17 cellular contexts compared by ENCODE assay signal in genomic region chr10:91242940-91243339, GRCh38. TPM values are rescaled to one million over a fixed set of nuclear protein-coding genes. Genes with fewer than 3 reads are reported as not detected.
DNase-seq lines count a peak whose midpoint lies in the region; ATAC-seq and TF ChIP-seq lines count a peak whose summit lies in the region.
"Had no signal": no experiment of that assay in that cellular context is flagged by ENCODE, and none has a peak within 500 bp of the region (broad histone marks: within the 10 kb centered on the region; RNA-seq: fewer than 3 reads in every experiment).

No MANE protein-coding gene starts in this region.

- no peak for DNase-seq in stimulated activated naive CD8-positive, alpha-beta T cell treated with anti-CD3 and anti-CD28 coated beads, Interleukin-15, amount 100 ng/mL, for 72 hours
- no peak for DNase-seq in stimulated activated naive CD8-positive, alpha-beta T cell treated with anti-CD3 and anti-CD28 coated beads, Interleukin-15, Interleukin-2, amounts not matched to agents 100 U/mL and 50 U/mL, for 24 hours
- peak; percentile 12 for DNase-seq in GM20000 (ENCODE audit: low spot score)
- no peak for DNase-seq in activated CD8-positive, alpha-beta T cell treated with anti-CD3 and anti-CD28 coated beads, Interleukin-2, amount 10 ng/mL, durations not matched to agents 7 days and 5 days
- no peak for DNase-seq in stimulated activated naive B cell treated with anti-CD40 and anti-IgM and Interleukin-4, amounts not matched to agents 10 μg/mL and 1 μg/mL and 100 μg/mL, for 72 hours
- no peak for DNase-seq in amygdala (lab: John Stamatoyannopoulos, UW)
- no peak for DNase-seq in activated T-helper 2 cell treated with anti-CD3 and anti-CD28 coated beads, Interferon-gamma antibody, Interleukin-2, Interleukin-4, amounts not matched to agents 10 μg/mL and 5 μg/mL and 100 μg/mL, durations not matched to agents 14 hours and 24 hours and 36 hours (ENCODE audit: low spot score)
- DNase-seq in AG08396 (ENCODE audit: low spot score): no peak
- DNase-seq: DMS53, heart left ventricle, left lung, midbrain, NCI-H187 treated with DMSO at 0.1 percent for 48 hours, sigmoid colon, thyroid gland had no signal

- CTCF ChIA-PET in activated CD8-positive, alpha-beta T cell treated with anti-CD3 and anti-CD28 coated beads, Interleukin-2, amount 10 ng/mL, durations not matched to agents 7 days and 5 days (lab: Charles Lee): interaction anchor here (1.0 to 1.6 kb wide), 3 partner anchors 79 to 236 kb away, joined by 3 to 6 read pairs (median 4); no protein-coding TSS in a partner anchor

- ATAC-seq in stimulated activated naive CD8-positive, alpha-beta T cell treated with anti-CD3 and anti-CD28 coated beads, Interleukin-15, amount 100 ng/mL, for 72 hours: peak; percentile 79
- ATAC-seq in stimulated activated naive CD8-positive, alpha-beta T cell treated with anti-CD3 and anti-CD28 coated beads, Interleukin-15, Interleukin-2, amounts not matched to agents 100 U/mL and 50 U/mL, for 24 hours: no peak
- ATAC-seq in activated CD8-positive, alpha-beta T cell treated with anti-CD3 and anti-CD28 coated beads, Interleukin-2, amount 10 ng/mL, durations not matched to agents 7 days and 5 days: peak; percentile 43
- ATAC-seq in stimulated activated naive B cell treated with anti-CD40 and anti-IgM and Interleukin-4, amounts not matched to agents 10 μg/mL and 1 μg/mL and 100 μg/mL, for 72 hours (replicated peaks): no peak
- ATAC-seq: heart left ventricle, left lung, Right ventricle myocardium inferior had no signal

- TF ChIP-seq CTCF in GM20000 (IDR thresholded peaks at IDR 0.05; ENCODE audit: extremely low read depth, missing control alignments): no peak

- no peaks in the 10 kb centered on the region for H3K9me3 Mint-ChIP-seq in stimulated activated naive CD8-positive, alpha-beta T cell treated with anti-CD3 and anti-CD28 coated beads, Interleukin-15, amount 100 ng/mL, for 72 hours
- no peaks in the 10 kb centered on the region for H3K9me3 Mint-ChIP-seq in activated CD8-positive, alpha-beta T cell treated with anti-CD3 and anti-CD28 coated beads, Interleukin-2, amount 10 ng/mL, durations not matched to agents 7 days and 5 days (ENCODE audit: insufficient read depth)
- H3K9me3 Mint-ChIP-seq in stimulated activated naive B cell treated with anti-CD40 and anti-IgM and Interleukin-4, amounts not matched to agents 10 μg/mL and 1 μg/mL and 100 μg/mL, for 72 hours: no peaks in the 10 kb centered on the region
- no peaks in the 10 kb centered on the region for H3K9me3 Mint-ChIP-seq in activated T-helper 2 cell treated with anti-CD3 and anti-CD28 coated beads, Interferon-gamma antibody, Interleukin-2, Interleukin-4, amounts not matched to agents 10 μg/mL and 5 μg/mL and 100 μg/mL, durations not matched to agents 14 hours and 24 hours and 36 hours
- H3K9me3 Mint-ChIP-seq: dendritic cell treated with granulocyte-macrophage colony-stimulating factor and Interleukin-4, amounts not matched to agents 40 ng/mL and 50 ng/mL, for 4 days had no signal

- no peak overlapping the region for H3K4me3 Mint-ChIP-seq in stimulated activated naive CD8-positive, alpha-beta T cell treated with anti-CD3 and anti-CD28 coated beads, Interleukin-15, amount 100 ng/mL, for 72 hours
- H3K4me3 Mint-ChIP-seq in activated CD8-positive, alpha-beta T cell treated with anti-CD3 and anti-CD28 coated beads, Interleukin-2, amount 10 ng/mL, durations not matched to agents 7 days and 5 days: no peak overlapping the region
- no peak overlapping the region for H3K4me3 Mint-ChIP-seq in stimulated activated naive B cell treated with anti-CD40 and anti-IgM and Interleukin-4, amounts not matched to agents 10 μg/mL and 1 μg/mL and 100 μg/mL, for 72 hours
- no peak overlapping the region for H3K4me3 Mint-ChIP-seq in activated T-helper 2 cell treated with anti-CD3 and anti-CD28 coated beads, Interferon-gamma antibody, Interleukin-2, Interleukin-4, amounts not matched to agents 10 μg/mL and 5 μg/mL and 100 μg/mL, durations not matched to agents 14 hours and 24 hours and 36 hours (ENCODE audit: low read depth)
- H3K4me3 Mint-ChIP-seq: dendritic cell treated with granulocyte-macrophage colony-stimulating factor and Interleukin-4, amounts not matched to agents 40 ng/mL and 50 ng/mL, for 4 days had no signal

- POLR2A ChIA-PET in activated CD8-positive, alpha-beta T cell treated with anti-CD3 and anti-CD28 coated beads, Interleukin-2, amount 10 ng/mL, durations not matched to agents 7 days and 5 days (lab: Charles Lee): no interaction called here

- intact Hi-C loops in activated T-helper 2 cell treated with anti-CD3 and anti-CD28 coated beads, Interferon-gamma antibody, Interleukin-2, Interleukin-4, amounts not matched to agents 10 μg/mL and 5 μg/mL and 100 μg/mL, durations not matched to agents 14 hours and 24 hours and 36 hours (cut with micrococcal nuclease): no loop called here

- H3K27ac Mint-ChIP-seq in stimulated activated naive CD8-positive, alpha-beta T cell treated with anti-CD3 and anti-CD28 coated beads, Interleukin-15, amount 100 ng/mL, for 72 hours: no peak overlapping the region
- H3K27ac Mint-ChIP-seq in activated CD8-positive, alpha-beta T cell treated with anti-CD3 and anti-CD28 coated beads, Interleukin-2, amount 10 ng/mL, durations not matched to agents 7 days and 5 days: peak overlapping the region; percentile 45
- H3K27ac Mint-ChIP-seq in stimulated activated naive B cell treated with anti-CD40 and anti-IgM and Interleukin-4, amounts not matched to agents 10 μg/mL and 1 μg/mL and 100 μg/mL, for 72 hours: peak overlapping the region; percentile 20
- no peak overlapping the region for H3K27ac Mint-ChIP-seq in activated T-helper 2 cell treated with anti-CD3 and anti-CD28 coated beads, Interferon-gamma antibody, Interleukin-2, Interleukin-4, amounts not matched to agents 10 μg/mL and 5 μg/mL and 100 μg/mL, durations not matched to agents 14 hours and 24 hours and 36 hours
- H3K27ac Mint-ChIP-seq: dendritic cell treated with granulocyte-macrophage colony-stimulating factor and Interleukin-4, amounts not matched to agents 40 ng/mL and 50 ng/mL, for 4 days had no signal

- peaks cover 11% of the 10 kb centered on the region for H3K4me1 Mint-ChIP-seq in stimulated activated naive CD8-positive, alpha-beta T cell treated with anti-CD3 and anti-CD28 coated beads, Interleukin-15, amount 100 ng/mL, for 72 hours
- peaks cover 20% of the 10 kb centered on the region for H3K4me1 Mint-ChIP-seq in activated CD8-positive, alpha-beta T cell treated with anti-CD3 and anti-CD28 coated beads, Interleukin-2, amount 10 ng/mL, durations not matched to agents 7 days and 5 days (ENCODE audit: low read depth)
- H3K4me1 Mint-ChIP-seq in stimulated activated naive B cell treated with anti-CD40 and anti-IgM and Interleukin-4, amounts not matched to agents 10 μg/mL and 1 μg/mL and 100 μg/mL, for 72 hours: peaks cover 9 to 15% of the 10 kb centered on the region in 2 donors
- peaks cover 12% of the 10 kb centered on the region for H3K4me1 Mint-ChIP-seq in activated T-helper 2 cell treated with anti-CD3 and anti-CD28 coated beads, Interferon-gamma antibody, Interleukin-2, Interleukin-4, amounts not matched to agents 10 μg/mL and 5 μg/mL and 100 μg/mL, durations not matched to agents 14 hours and 24 hours and 36 hours (ENCODE audit: low read depth)

- peaks cover 11% of the 10 kb centered on the region for H3K36me3 Mint-ChIP-seq in activated CD8-positive, alpha-beta T cell treated with anti-CD3 and anti-CD28 coated beads, Interleukin-2, amount 10 ng/mL, durations not matched to agents 7 days and 5 days (ENCODE audit: low read depth)
- peaks cover 8 to 10% of the 10 kb centered on the region in 2 donors for H3K36me3 Mint-ChIP-seq in stimulated activated naive B cell treated with anti-CD40 and anti-IgM and Interleukin-4, amounts not matched to agents 10 μg/mL and 1 μg/mL and 100 μg/mL, for 72 hours
- peaks cover 4% of the 10 kb centered on the region for H3K36me3 Mint-ChIP-seq in activated T-helper 2 cell treated with anti-CD3 and anti-CD28 coated beads, Interferon-gamma antibody, Interleukin-2, Interleukin-4, amounts not matched to agents 10 μg/mL and 5 μg/mL and 100 μg/mL, durations not matched to agents 14 hours and 24 hours and 36 hours (ENCODE audit: low read depth)

- no peaks in the 10 kb centered on the region for H3K27me3 Mint-ChIP-seq in stimulated activated naive CD8-positive, alpha-beta T cell treated with anti-CD3 and anti-CD28 coated beads, Interleukin-15, amount 100 ng/mL, for 72 hours
- no peaks in the 10 kb centered on the region for H3K27me3 Mint-ChIP-seq in activated CD8-positive, alpha-beta T cell treated with anti-CD3 and anti-CD28 coated beads, Interleukin-2, amount 10 ng/mL, durations not matched to agents 7 days and 5 days (ENCODE audit: low read depth)
- no peaks in the 10 kb centered on the region for H3K27me3 Mint-ChIP-seq in stimulated activated naive B cell treated with anti-CD40 and anti-IgM and Interleukin-4, amounts not matched to agents 10 μg/mL and 1 μg/mL and 100 μg/mL, for 72 hours
- H3K27me3 Mint-ChIP-seq in activated T-helper 2 cell treated with anti-CD3 and anti-CD28 coated beads, Interferon-gamma antibody, Interleukin-2, Interleukin-4, amounts not matched to agents 10 μg/mL and 5 μg/mL and 100 μg/mL, durations not matched to agents 14 hours and 24 hours and 36 hours (ENCODE audit: low read depth): no peaks in the 10 kb centered on the region
- H3K27me3 Mint-ChIP-seq: dendritic cell treated with granulocyte-macrophage colony-stimulating factor and Interleukin-4, amounts not matched to agents 40 ng/mL and 50 ng/mL, for 4 days had no signal

RNA-seq across cellular contexts. Expression of gene PCGF5, which starts 22.5 kb away (rescaled TPM):
- 10 to 100 TPM; 46.2 to 46.7 TPM for total RNA-seq in activated CD8-positive, alpha-beta T cell treated with anti-CD3 and anti-CD28 coated beads, Interleukin-2, amount 10 ng/mL, durations not matched to agents 7 days and 5 days
- total RNA-seq in activated T-helper 2 cell treated with anti-CD3 and anti-CD28 coated beads, Interferon-gamma antibody, Interleukin-2, Interleukin-4, amounts not matched to agents 10 μg/mL and 5 μg/mL and 100 μg/mL, durations not matched to agents 14 hours and 24 hours and 36 hours: 35.9 and 36.9 TPM in 2 replicates

Comparison
In these comparisons a context has a peak if more than half of its experiments do, and no peak if none do; other contexts are left out.
1. ATAC-seq: peak in stimulated activated naive CD8-positive, alpha-beta T cell treated with anti-CD3 and anti-CD28 coated beads, Interleukin-15, amount 100 ng/mL, for 72 hours (single experiment) and activated CD8-positive, alpha-beta T cell treated with anti-CD3 and anti-CD28 coated beads, Interleukin-2, amount 10 ng/mL, durations not matched to agents 7 days and 5 days (single experiment); none in stimulated activated naive CD8-positive, alpha-beta T cell treated with anti-CD3 and anti-CD28 coated beads, Interleukin-15, Interleukin-2, amounts not matched to agents 100 U/mL and 50 U/mL, for 24 hours (single experiment) and stimulated activated naive B cell treated with anti-CD40 and anti-IgM and Interleukin-4, amounts not matched to agents 10 μg/mL and 1 μg/mL and 100 μg/mL, for 72 hours (0 of 2).
2. H3K27ac Mint-ChIP-seq: peak in activated CD8-positive, alpha-beta T cell treated with anti-CD3 and anti-CD28 coated beads, Interleukin-2, amount 10 ng/mL, durations not matched to agents 7 days and 5 days (single experiment) and stimulated activated naive B cell treated with anti-CD40 and anti-IgM and Interleukin-4, amounts not matched to agents 10 μg/mL and 1 μg/mL and 100 μg/mL, for 72 hours (single experiment); none in stimulated activated naive CD8-positive, alpha-beta T cell treated with anti-CD3 and anti-CD28 coated beads, Interleukin-15, amount 100 ng/mL, for 72 hours (0 of 2) and activated T-helper 2 cell treated with anti-CD3 and anti-CD28 coated beads, Interferon-gamma antibody, Interleukin-2, Interleukin-4, amounts not matched to agents 10 μg/mL and 5 μg/mL and 100 μg/mL, durations not matched to agents 14 hours and 24 hours and 36 hours (single experiment).